Comparison of ENCODE assay signal across 1 cellular context in the genomic region with DNA sequence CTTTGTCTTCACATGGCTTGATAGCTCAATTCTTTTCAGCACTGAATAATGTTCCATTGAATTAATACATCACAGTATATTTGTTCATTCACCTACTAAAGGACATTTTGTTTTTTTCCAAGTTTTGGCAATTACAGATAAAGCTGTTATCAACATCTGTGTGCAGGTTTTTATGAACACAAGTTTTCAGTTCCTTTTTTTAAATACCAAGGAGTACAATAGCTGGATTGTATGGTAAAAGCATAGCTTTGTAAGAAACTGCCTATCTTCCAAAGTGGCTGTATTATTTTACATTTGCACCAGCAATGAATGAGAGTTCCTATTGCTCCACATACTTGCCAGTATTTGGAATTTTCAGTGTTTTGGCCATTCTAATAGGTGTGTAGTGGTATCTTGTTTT.
TF ChIP-seq lines count a peak whose summit lies in the region.

No MANE protein-coding gene starts in this region.

TF ChIP-seq in GM12878, 131 proteins besides CTCF, POLR2A, EP300 and RAD21:
- TF ChIP-seq IRF4 (IDR thresholded peaks at IDR 0.05; ENCODE audit: low read depth, low read length) (0 out of 2 replicates have a peak, but pooled peaks have one; percentile 25), SPI1 (IDR thresholded peaks at IDR 0.05; ENCODE audit: borderline replicate concordance, insufficient read depth, low read depth, low read length) (peak; percentile 87), RELB (IDR thresholded peaks at IDR 0.05; ENCODE audit: low read depth) (0 out of 2 replicates have a peak, but pooled peaks have one; percentile 19), IKZF2 (IDR thresholded peaks at IDR 0.05) (peak; percentile 28 to 51; a peak in 2 of 4 replicates), NR2F1 (conservative IDR thresholded peaks at IDR 0.05) (no peak), PKNOX1 (IDR thresholded peaks at IDR 0.05) (no peak), IKZF1 (conservative IDR thresholded peaks at IDR 0.05) (peak; percentile 38; the same call in 1 of the 2 replicates), PAX8 (IDR thresholded peaks at IDR 0.05) (peak; percentile 67; the same call in 1 of the 2 replicates), MTA2 (IDR thresholded peaks at IDR 0.05; ENCODE audit: low read depth) (peak; percentile 43), CREB1 (IDR thresholded peaks at IDR 0.05; ENCODE audit: low read depth) (no peak), DPF2 (IDR thresholded peaks at IDR 0.05) (peak; percentile 23; the same call in 1 of the 2 replicates), BCL11A (IDR thresholded peaks at IDR 0.05; ENCODE audit: low read depth, low read length) (0 out of 2 replicates have a peak, but pooled peaks have one; percentile 18)
- TF ChIP-seq, protein P1, sequence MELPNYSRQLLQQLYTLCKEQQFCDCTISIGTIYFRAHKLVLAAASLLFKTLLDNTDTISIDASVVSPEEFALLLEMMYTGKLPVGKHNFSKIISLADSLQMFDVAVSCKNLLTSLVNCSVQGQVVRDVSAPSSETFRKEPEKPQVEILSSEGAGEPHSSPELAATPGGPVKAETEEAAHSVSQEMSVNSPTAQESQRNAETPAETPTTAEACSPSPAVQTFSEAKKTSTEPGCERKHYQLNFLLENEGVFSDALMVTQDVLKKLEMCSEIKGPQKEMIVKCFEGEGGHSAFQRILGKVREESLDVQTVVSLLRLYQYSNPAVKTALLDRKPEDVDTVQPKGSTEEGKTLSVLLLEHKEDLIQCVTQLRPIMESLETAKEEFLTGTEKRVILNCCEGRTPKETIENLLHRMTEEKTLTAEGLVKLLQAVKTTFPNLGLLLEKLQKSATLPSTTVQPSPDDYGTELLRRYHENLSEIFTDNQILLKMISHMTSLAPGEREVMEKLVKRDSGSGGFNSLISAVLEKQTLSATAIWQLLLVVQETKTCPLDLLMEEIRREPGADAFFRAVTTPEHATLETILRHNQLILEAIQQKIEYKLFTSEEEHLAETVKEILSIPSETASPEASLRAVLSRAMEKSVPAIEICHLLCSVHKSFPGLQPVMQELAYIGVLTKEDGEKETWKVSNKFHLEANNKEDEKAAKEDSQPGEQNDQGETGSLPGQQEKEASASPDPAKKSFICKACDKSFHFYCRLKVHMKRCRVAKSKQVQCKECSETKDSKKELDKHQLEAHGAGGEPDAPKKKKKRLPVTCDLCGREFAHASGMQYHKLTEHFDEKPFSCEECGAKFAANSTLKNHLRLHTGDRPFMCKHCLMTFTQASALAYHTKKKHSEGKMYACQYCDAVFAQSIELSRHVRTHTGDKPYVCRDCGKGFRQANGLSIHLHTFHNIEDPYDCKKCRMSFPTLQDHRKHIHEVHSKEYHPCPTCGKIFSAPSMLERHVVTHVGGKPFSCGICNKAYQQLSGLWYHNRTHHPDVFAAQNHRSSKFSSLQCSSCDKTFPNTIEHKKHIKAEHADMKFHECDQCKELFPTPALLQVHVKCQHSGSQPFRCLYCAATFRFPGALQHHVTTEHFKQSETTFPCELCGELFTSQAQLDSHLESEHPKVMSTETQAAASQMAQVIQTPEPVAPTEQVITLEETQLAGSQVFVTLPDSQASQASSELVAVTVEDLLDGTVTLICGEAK (IDR thresholded peaks at IDR 0.05; ENCODE audit: borderline replicate concordance), result peak; percentile 48; the same call in 1 of the 2 replicates
